Comparison of ENCODE assay signal across 8 cellular contexts in genomic region chr6:37257320-37257633, GRCh38. TPM values are rescaled to one million over a fixed set of nuclear protein-coding genes. Genes with fewer than 3 reads are reported as not detected.
A peak's percentile ranks its signal among the peaks of the same experiment; 100 is the strongest.
DNase-seq lines count a peak whose midpoint lies in the region; ATAC-seq and TF ChIP-seq lines count a peak whose summit lies in the region.

No MANE protein-coding gene starts in this region.

- H4K20me1 ChIP-seq in fibroblast of lung (ENCODE audit: control insufficient read depth, extremely low read depth, insufficient read depth, low read length): no peaks in the 10 kb centered on the region

- DNase-seq in GM06990 (ENCODE audit: extremely low read depth, insufficient read length) (no peak), SJCRH30 (no peak), fibroblast of lung (ENCODE audit: low read depth in 2 of 2) (no peak), substantia nigra (lab: John Stamatoyannopoulos, UW) (no peak), AML-193 (lab: John Stamatoyannopoulos, UW) (no peak), GOT3 (lab: John Stamatoyannopoulos, UW) (no peak)

- ATAC-seq in HG02870 (IDR thresholded peaks at IDR 0.05; ENCODE audit: unreplicated experiment): no peak

- H3K9ac ChIP-seq in fibroblast of lung (ENCODE audit: insufficient read depth, low read length) (peak overlapping the region; percentile 97), parathyroid adenoma (no peak overlapping the region)

- H3K36me3 ChIP-seq in GM06990 (ENCODE audit: control insufficient read depth, insufficient read depth, low read length) (no peaks in the 10 kb centered on the region), SJCRH30 (no peaks in the 10 kb centered on the region), fibroblast of lung (ENCODE audit: control insufficient read depth, insufficient read depth, low read length) (no peaks in the 10 kb centered on the region), parathyroid adenoma (ENCODE audit: control insufficient read depth, insufficient read depth, low read length) (no peaks in the 10 kb centered on the region)

- peaks cover 4% of the 10 kb centered on the region; the same call in 1 of the 2 replicates for H3K4me1 ChIP-seq in SJCRH30
- peaks cover 5% of the 10 kb centered on the region for H3K4me1 ChIP-seq in fibroblast of lung (ENCODE audit: control insufficient read depth, extremely low read depth, insufficient read depth, low read length)
- peaks cover 3% of the 10 kb centered on the region for H3K4me1 ChIP-seq in parathyroid adenoma

- H3K27ac ChIP-seq in SJCRH30 (no peak overlapping the region), fibroblast of lung (ENCODE audit: insufficient read depth, low read length) (peak overlapping the region; percentile 97), parathyroid adenoma (peak overlapping the region; percentile 78), substantia nigra (ENCODE audit: low read depth, low read length, poor library complexity, severe bottlenecking) (no peak overlapping the region)

- peak overlapping the region; percentile 38 for H2AFZ ChIP-seq in fibroblast of lung (ENCODE audit: low read length)
- peak overlapping the region; percentile 99 for H2AFZ ChIP-seq in parathyroid adenoma

- H3K4me2 ChIP-seq in fibroblast of lung (ENCODE audit: extremely low read depth, insufficient read depth, low read length) (peak overlapping the region; percentile 90), parathyroid adenoma (ENCODE audit: low read length) (peak overlapping the region; percentile 39)

- H3K9me3 ChIP-seq in SJCRH30 (replicated peaks) (no peaks in the 10 kb centered on the region), fibroblast of lung (ENCODE audit: control insufficient read depth, insufficient read depth, low read depth, low read length) (no peaks in the 10 kb centered on the region), parathyroid adenoma (ENCODE audit: control insufficient read depth, low read length) (no peaks in the 10 kb centered on the region)

- peaks cover 6% of the 10 kb centered on the region for H3K79me2 ChIP-seq in fibroblast of lung (ENCODE audit: control insufficient read depth, insufficient read depth, low read length)
- peaks cover 29% of the 10 kb centered on the region for H3K79me2 ChIP-seq in parathyroid adenoma

- H3K27me3 ChIP-seq in GM06990 (replicated peaks; ENCODE audit: control insufficient read depth, insufficient read depth, low read length): no peaks in the 10 kb centered on the region
- H3K27me3 ChIP-seq in SJCRH30: no peaks in the 10 kb centered on the region
- no peaks in the 10 kb centered on the region for H3K27me3 ChIP-seq in fibroblast of lung (ENCODE audit: control insufficient read depth, insufficient read depth, low read length)
- no peaks in the 10 kb centered on the region for H3K27me3 ChIP-seq in parathyroid adenoma (ENCODE audit: control insufficient read depth, insufficient read depth, low read length)

- H3K4me3 ChIP-seq in GM06990 (replicated peaks; ENCODE audit: low read depth, low read length) (peak overlapping the region; percentile 99), SJCRH30 (peak overlapping the region; percentile 78), fibroblast of lung (replicated peaks in 1 of 4; ENCODE audit: control extremely low read depth in 1 of 4, insufficient read depth in 1 of 4, low read depth in 3 of 4, low read length in 4 of 4) (peak overlapping the region; percentile 91 to 92 (median 92)), parathyroid adenoma (ENCODE audit: low read depth, low read length) (peak overlapping the region; percentile 92)

- no peak for TF ChIP-seq CTCF in GM06990 (IDR thresholded peaks at IDR 0.05; ENCODE audit: insufficient read depth, low read length, poor library complexity, severe bottlenecking)
- no peak for TF ChIP-seq CTCF in fibroblast of lung (conservative IDR thresholded peaks at IDR 0.05 in 1 of 2, IDR thresholded peaks at IDR 0.05 in 1 of 2; ENCODE audit: low read depth in 1 of 2, low read length in 2 of 2)
- no peak for TF ChIP-seq CTCF in parathyroid adenoma (IDR thresholded peaks at IDR 0.05)

RNA-seq across cellular contexts. Expression of gene TBC1D22B, which starts 0.3 kb away (rescaled TPM):
- total RNA-seq in SJCRH30 (2014; rRNA removed; shearing (Covaris generic)): 11.0 and 11.2 TPM in 2 replicates
- total RNA-seq in fibroblast of lung: 8.2 and 9.7 TPM in 2 replicates
- polyA plus RNA-seq in fibroblast of lung: 6.3 and 7.2 TPM in 2 replicates
- polyA plus RNA-seq in fibroblast of lung (2012): 5.8 and 6.6 TPM in 2 replicates
- polyA minus RNA-seq in fibroblast of lung (ENCODE audit: low replicate concordance): 7.7 and 11.1 TPM in 2 replicates

RNA-seq across cellular contexts. Expression of gene TMEM217, which starts 0.7 kb away (rescaled TPM):
- total RNA-seq in SJCRH30 (2014; rRNA removed; shearing (Covaris generic)): 0.73 TPM in 1 of 2 replicates, not detected in the other
- total RNA-seq in fibroblast of lung: 4.0 and 4.9 TPM in 2 replicates
- polyA plus RNA-seq in fibroblast of lung: 3.0 and 3.1 TPM in 2 replicates
- 2.4 and 2.7 TPM in 2 replicates for polyA plus RNA-seq in fibroblast of lung (2012)
- polyA minus RNA-seq in fibroblast of lung (ENCODE audit: low replicate concordance): 1.8 TPM in 1 of 2 replicates, not detected in the other

Comparison
In these comparisons a context has a peak if more than half of its experiments do, and no peak if none do; other contexts are left out.
1. H3K27ac ChIP-seq: peak in fibroblast of lung (single experiment) and parathyroid adenoma (single experiment); none in SJCRH30 (single experiment) and substantia nigra (single experiment).
2. Peak in every context shown above with its lines, with median percentiles within 50 percentile points of each other: H3K4me3 ChIP-seq.